ENCODE assay signal across 8 cellular contexts in the genomic region with DNA sequence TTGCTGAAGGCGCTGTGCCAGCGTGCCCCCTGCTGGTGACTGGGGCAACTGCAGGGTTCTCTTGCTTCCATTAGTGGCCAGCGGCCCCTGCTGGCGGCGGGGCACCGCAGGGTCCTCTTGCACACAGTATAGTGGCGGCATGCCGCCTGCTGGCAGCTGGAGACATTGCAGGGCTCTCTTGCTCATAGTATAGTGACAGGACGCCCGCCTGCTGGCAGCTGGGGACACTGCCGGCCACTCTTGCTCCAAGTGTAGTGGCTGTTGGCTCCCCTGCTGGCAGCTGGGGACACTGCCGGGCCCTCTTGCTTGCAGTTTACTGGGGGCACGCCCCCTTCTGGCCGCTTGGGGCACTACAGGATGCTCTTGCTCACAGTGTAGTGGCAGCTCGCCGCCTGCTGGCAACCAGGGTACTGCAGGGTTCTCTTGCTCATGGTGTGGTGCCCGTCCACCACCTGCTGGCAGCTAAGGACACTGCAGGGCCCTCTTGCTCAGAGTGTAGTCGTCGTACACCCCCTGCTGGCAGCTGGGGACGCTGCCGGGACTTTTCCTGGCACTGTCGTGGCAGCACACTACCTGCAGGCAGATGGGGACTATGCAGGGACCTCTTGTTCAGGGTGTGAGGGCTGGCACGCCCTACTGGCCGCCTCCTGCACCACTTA. TPM values are rescaled to one million over a fixed set of nuclear protein-coding genes. Genes with fewer than 3 reads are reported as not detected.
DNase-seq lines count a peak whose midpoint lies in the region; ATAC-seq, FAIRE-seq and TF ChIP-seq lines count a peak whose summit lies in the region.
"Not testable (repeated sequence)": the region's sequence is repeated elsewhere in the genome, so short reads cannot be mapped to it uniquely, and the experiment has no call there.

No MANE protein-coding gene starts in this region.

- TF ChIP-seq RAD21 in HepG2 (CRISPR knock-in tag; IDR thresholded peaks at IDR 0.05): not testable (repeated sequence)

- not testable (repeated sequence) for H3K4me3 ChIP-seq in DOHH2 (ENCODE audit: low read length); OCI-LY1 (ENCODE audit: low read depth, low read length, poor library complexity, severe bottlenecking); HepG2 (replicated peaks in 1 of 3; ENCODE audit: insufficient read depth in 1 of 3, low read depth in 2 of 3, low read length in 3 of 3)

- not testable (repeated sequence) for H3K9ac ChIP-seq in OCI-LY1 (ENCODE audit: low read length); HepG2 (ENCODE audit: insufficient read depth, low read depth, low read length)

- H2AFZ ChIP-seq in OCI-LY1 (ENCODE audit: low read length); HepG2 (ENCODE audit: low read length): not testable (repeated sequence)

- H4K20me1 ChIP-seq in DOHH2 (ENCODE audit: control insufficient read depth, insufficient read depth, low read depth, low read length); OCI-LY1 (ENCODE audit: insufficient read depth, low read length); HepG2 (ENCODE audit: insufficient read depth, low read length): not testable (repeated sequence)

- H3K4me1 ChIP-seq in DOHH2 (ENCODE audit: control insufficient read depth, low read length); OCI-LY1 (ENCODE audit: insufficient read depth, low read length, severe bottlenecking); HepG2 (ENCODE audit: insufficient read depth, low read length): not testable (repeated sequence)

- ATAC-seq in GM19467 (IDR thresholded peaks at IDR 0.05; ENCODE audit: unreplicated experiment): peak; percentile 63
- ATAC-seq in HG02981 (IDR thresholded peaks at IDR 0.05; ENCODE audit: unreplicated experiment): peak; percentile 75
- peak; percentile 95 for ATAC-seq in HepG2

- not testable (repeated sequence) for TF ChIP-seq EP300 in HepG2 (IDR thresholded peaks at IDR 0.05; ENCODE audit: low read depth in 2 of 2, low read length in 2 of 2); HepG2 (CRISPR knock-in tag; IDR thresholded peaks at IDR 0.05; ENCODE audit: borderline replicate concordance)

- H3K9me2 ChIP-seq in DOHH2 (replicated peaks; ENCODE audit: control insufficient read depth, low read length); OCI-LY1 (ENCODE audit: low read depth, low read length): not testable (repeated sequence)

- in situ Hi-C loops in HepG2 (cut with HindIII; ENCODE audit: extremely low pct_ligation_motif_present, low pct_unique_long_range_greater_than_20kb): not testable (repeated sequence)

- not testable (repeated sequence) for TF ChIP-seq POLR2A in HepG2 (IDR thresholded peaks at IDR 0.05; ENCODE audit: insufficient read depth in 1 of 2, low read depth in 2 of 2, low read length in 2 of 2)

- WGBS in HepG2 (ENCODE audit: low lambda C conversion rate): 64% methylated on average over 7 of the region's 24 CpGs

- POLR2A ChIA-PET in HepG2 (lab: Yijun Ruan, JAX): not testable (repeated sequence)

- CTCF ChIA-PET in HepG2 (lab: Yijun Ruan, JAX; ENCODE audit: low intra/inter-chr PET ratio, low total read pairs): not testable (repeated sequence)

- BruUV-seq in HepG2 (replicated peaks; lab: Mats Ljungman, UMichigan): not testable (repeated sequence)

- H3F3A ChIP-seq in DOHH2 (ENCODE audit: control insufficient read depth, insufficient read depth); OCI-LY1 (ENCODE audit: insufficient read depth, low read length): not testable (repeated sequence)

- not testable (repeated sequence) for H3K36me3 ChIP-seq in DOHH2 (ENCODE audit: control insufficient read depth, low read length); OCI-LY1 (ENCODE audit: insufficient read depth, low read length); HepG2 (replicated peaks in 1 of 2; ENCODE audit: control insufficient read depth in 1 of 2, insufficient read depth in 2 of 2, low read length in 2 of 2)

- TF ChIP-seq CTCF in DOHH2 (IDR thresholded peaks at IDR 0.05; ENCODE audit: low read depth, low read length, poor library complexity, severe bottlenecking) (peak; percentile 64), OCI-LY1 (IDR thresholded peaks at IDR 0.05; ENCODE audit: low read length) (peak; percentile 27; the same call in 1 of the 2 replicates)
- not testable (repeated sequence) for TF ChIP-seq CTCF in HepG2 (CRISPR knock-in tag; IDR thresholded peaks at IDR 0.05)

- intact Hi-C loops in HepG2 (cut with micrococcal nuclease; ENCODE audit: unreplicated experiment): not testable (repeated sequence)

- H3K9me3 ChIP-seq in DOHH2 (ENCODE audit: control insufficient read depth, insufficient read depth, low read length); OCI-LY1 (ENCODE audit: low read length); HepG2 (ENCODE audit: low read length): not testable (repeated sequence)

- FAIRE-seq in HepG2 (lab: Jason Lieb, UNC): not testable (repeated sequence)

- H3K27ac ChIP-seq in DOHH2 (ENCODE audit: low read depth, low read length); OCI-LY1 (ENCODE audit: low read depth, low read length, poor library complexity, severe bottlenecking); HepG2 (ENCODE audit: extremely low read length, insufficient read depth, low read length): not testable (repeated sequence)

- H3K4me2 ChIP-seq in DOHH2 (ENCODE audit: low read length); OCI-LY1 (ENCODE audit: low read length); HepG2 (ENCODE audit: low read depth, low read length): not testable (repeated sequence)

- DNase-seq in activated T-cell treated with anti-CD3 and anti-CD28 coated beads for 48 hours (ENCODE audit: low read depth) (peak; percentile 33), dermis blood vessel endothelial cell (peak; percentile 10), HepG2 (ENCODE audit: low spot score) (peak; percentile 30)
- peak; percentile 60 for DNase-seq in stimulated activated CD4-positive, alpha-beta T cell treated with anti-CD3 and anti-CD28 coated beads, Interleukin-1b, Interleukin-23, amount 100 ng/mL, for 48 hours

- not testable (repeated sequence) for H3K79me2 ChIP-seq in DOHH2 (ENCODE audit: control insufficient read depth, low read length); OCI-LY1 (ENCODE audit: insufficient read depth, low read length); HepG2 (ENCODE audit: insufficient read depth, low read length)

- H3K27me3 ChIP-seq in DOHH2 (ENCODE audit: control insufficient read depth, low read length); OCI-LY1 (ENCODE audit: insufficient read depth, low read length); HepG2 (ENCODE audit: control insufficient read depth in 1 of 2, insufficient read depth in 2 of 2, low read length in 2 of 2): not testable (repeated sequence)

TF ChIP-seq in HepG2, 621 proteins besides CTCF, POLR2A, EP300 and RAD21:
- TF ChIP-seq, protein P1, sequence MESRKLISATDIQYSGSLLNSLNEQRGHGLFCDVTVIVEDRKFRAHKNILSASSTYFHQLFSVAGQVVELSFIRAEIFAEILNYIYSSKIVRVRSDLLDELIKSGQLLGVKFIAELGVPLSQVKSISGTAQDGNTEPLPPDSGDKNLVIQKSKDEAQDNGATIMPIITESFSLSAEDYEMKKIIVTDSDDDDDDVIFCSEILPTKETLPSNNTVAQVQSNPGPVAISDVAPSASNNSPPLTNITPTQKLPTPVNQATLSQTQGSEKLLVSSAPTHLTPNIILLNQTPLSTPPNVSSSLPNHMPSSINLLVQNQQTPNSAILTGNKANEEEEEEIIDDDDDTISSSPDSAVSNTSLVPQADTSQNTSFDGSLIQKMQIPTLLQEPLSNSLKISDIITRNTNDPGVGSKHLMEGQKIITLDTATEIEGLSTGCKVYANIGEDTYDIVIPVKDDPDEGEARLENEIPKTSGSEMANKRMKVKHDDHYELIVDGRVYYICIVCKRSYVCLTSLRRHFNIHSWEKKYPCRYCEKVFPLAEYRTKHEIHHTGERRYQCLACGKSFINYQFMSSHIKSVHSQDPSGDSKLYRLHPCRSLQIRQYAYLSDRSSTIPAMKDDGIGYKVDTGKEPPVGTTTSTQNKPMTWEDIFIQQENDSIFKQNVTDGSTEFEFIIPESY (CRISPR knock-in tag; IDR thresholded peaks at IDR 0.05): peak; percentile 95

RNA-seq across cellular contexts. Expression of a gene that starts 41.2 kb away (rescaled TPM):
- total RNA-seq in dermis blood vessel endothelial cell: 14.2 and 19.9 TPM in 2 replicates
- total RNA-seq in HepG2 (2016; rRNA removed; fragmentation: Illumina TruSeq; extraction: Trizol): not detected in 2 replicates
- not detected in 2 replicates for total RNA-seq in HepG2 (2016; cell fraction: cytosol; rRNA removed; fragmentation: Illumina TruSeq; extraction: Trizol; ENCODE audit: low read depth)
- total RNA-seq in HepG2 (2016; cell fraction: insoluble cytoplasmic fraction; rRNA removed; fragmentation: Illumina TruSeq; extraction: Trizol): 0.15 TPM in 1 of 2 replicates, not detected in the other
- not detected in 2 replicates for total RNA-seq in HepG2 (2016; cell fraction: membrane; rRNA removed; fragmentation: Illumina TruSeq; extraction: Trizol)
- total RNA-seq in HepG2 (2016; cell fraction: nucleus; rRNA removed; fragmentation: Illumina TruSeq; extraction: Trizol): not detected in 2 replicates
- polyA plus RNA-seq in HepG2 (2011; rRNA removed): 0.09 TPM in 1 of 2 replicates, not detected in the other
- 0.05 TPM in 1 of 2 replicates, not detected in the other for polyA plus RNA-seq in HepG2 (2011; cell fraction: cytosol; rRNA removed)
- polyA plus RNA-seq in HepG2 (2011; cell fraction: nucleus; rRNA removed): not detected in 2 replicates
- polyA plus RNA-seq in HepG2 (2012): not detected in 2 replicates
- polyA plus RNA-seq in HepG2 (2016; cell fraction: cytosol; fragmentation: Illumina TruSeq; extraction: Trizol; ENCODE audit: low read depth): not detected in 2 replicates
- polyA plus RNA-seq in HepG2 (2016; cell fraction: insoluble cytoplasmic fraction; fragmentation: Illumina TruSeq; extraction: Trizol; ENCODE audit: low read depth): not detected in 2 replicates
- not detected in 2 replicates for polyA plus RNA-seq in HepG2 (2016; cell fraction: membrane; fragmentation: Illumina TruSeq; extraction: Trizol; ENCODE audit: low read depth)
- polyA plus RNA-seq in HepG2 (2016; cell fraction: nucleus; fragmentation: Illumina TruSeq; extraction: Trizol; ENCODE audit: insufficient read depth, low read depth): not detected in 2 replicates
- polyA minus RNA-seq in HepG2 (2011; rRNA and poly(A)+ RNA removed; ENCODE audit: low replicate concordance): 0.18 and 0.19 TPM in 2 replicates
- polyA minus RNA-seq in HepG2 (2011; cell fraction: cytosol; rRNA and poly(A)+ RNA removed): not detected in 2 replicates
- polyA minus RNA-seq in HepG2 (2011; cell fraction: nucleus; rRNA and poly(A)+ RNA removed): not detected in 2 replicates

Comparison
In these comparisons a context has a peak if more than half of its experiments do, and no peak if none do; other contexts are left out.
1. DNase-seq: peak in every context shown above with its lines; median percentile 60 in stimulated activated CD4-positive, alpha-beta T cell treated with anti-CD3 and anti-CD28 coated beads, Interleukin-1b, Interleukin-23, amount 100 ng/mL, for 48 hours; 33 in activated T-cell treated with anti-CD3 and anti-CD28 coated beads for 48 hours; 30 in HepG2; 10 in dermis blood vessel endothelial cell.
2. RNA of a gene that starts 41.2 kb away (total RNA-seq): 14.2 to 19.9 TPM in dermis blood vessel endothelial cell; 0.15 TPM in HepG2; every median in the first group is over 10 times any median in the second.
3. Peak in every context shown above with its lines, with median percentiles within 50 percentile points of each other: ATAC-seq.